17 cellular contexts compared by ENCODE assay signal in the genomic region with DNA sequence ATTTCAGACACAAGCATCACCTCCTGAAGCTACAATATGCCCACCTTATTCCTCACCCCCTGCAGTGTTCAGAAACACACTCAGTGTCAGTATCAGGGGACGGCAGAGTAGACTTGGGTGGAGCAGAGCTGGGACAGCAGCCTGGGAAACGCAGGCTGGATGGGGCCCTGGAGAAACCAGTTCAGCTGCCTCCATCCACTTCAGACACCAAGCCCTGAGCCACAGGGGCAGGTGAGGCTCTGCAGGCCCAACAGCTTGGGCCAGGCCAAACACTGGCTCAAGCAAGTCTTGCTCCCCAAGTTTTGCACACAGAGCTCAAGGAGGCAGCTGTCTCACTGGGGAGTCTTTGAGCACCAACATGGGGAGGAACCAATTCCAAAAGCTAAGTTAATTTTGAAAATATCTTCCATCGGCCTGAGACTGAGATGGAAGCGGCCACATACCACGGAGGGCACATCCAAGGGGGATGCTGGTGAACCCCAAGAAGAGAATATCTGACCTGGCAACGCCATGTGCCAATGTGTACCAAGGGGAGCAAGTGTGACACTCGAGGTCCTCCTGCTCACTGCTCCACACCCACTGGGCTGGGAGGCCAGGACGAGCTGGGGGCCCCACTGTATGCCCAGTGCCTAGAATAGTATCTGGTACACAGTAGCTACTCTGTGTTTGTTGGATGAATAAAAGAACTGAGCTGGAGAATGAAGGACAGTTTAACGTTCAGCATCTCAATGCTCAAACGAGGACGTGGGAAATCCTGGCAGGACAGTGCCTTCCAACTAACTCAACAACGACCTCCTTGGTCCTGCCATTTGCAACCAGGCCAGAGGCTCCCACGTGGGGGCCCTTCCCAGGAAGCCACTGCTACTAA. TPM values are rescaled to one million over a fixed set of nuclear protein-coding genes. Genes with fewer than 3 reads are reported as not detected.
DNase-seq lines count a peak whose midpoint lies in the region; ATAC-seq, FAIRE-seq and TF ChIP-seq lines count a peak whose summit lies in the region.
"Had no signal": no experiment of that assay in that cellular context is flagged by ENCODE, and none has a peak within 500 bp of the region (broad histone marks: within the 10 kb centered on the region; RNA-seq: fewer than 3 reads in every experiment).

No MANE protein-coding gene starts in this region.

- H3K4me3 ChIP-seq in kidney (ENCODE audit: low read length in 2 of 2): no peak overlapping the region
- H3K4me3 ChIP-seq: GM12878, HAP-1 had no signal

- DNase-seq in Right ventricle myocardium inferior (ENCODE audit: missing footprints): peak; percentile 54
- DNase-seq in left cardiac atrium: no peak
- DNase-seq in kidney: peak; percentile 29
- DNase-seq in activated CD4-positive, alpha-beta memory T cell treated with anti-CD3 and anti-CD28 coated beads for 36 hours: no peak
- DNase-seq in activated CD8-positive, alpha-beta T cell treated with anti-CD3 and anti-CD28 coated beads, Interleukin-2, amount 10 ng/mL, durations not matched to agents 7 days and 5 days: no peak
- DNase-seq: ACHN; BE2C; CD4-positive, CD25-positive, alpha-beta regulatory T cell; COR-L47; DMS 273 treated with DMSO at 0.1 percent for 48 hours; DMS79 had no signal

- H3K4me1 ChIP-seq in kidney (ENCODE audit: control insufficient read depth in 1 of 2, insufficient read depth in 1 of 2, low read depth in 1 of 2, low read length in 2 of 2): no peaks in the 10 kb centered on the region
- H3K4me1 ChIP-seq: BE2C, HAP-1 had no signal

- POLR2A ChIA-PET in activated CD4-positive, alpha-beta memory T cell treated with anti-CD3 and anti-CD28 coated beads for 36 hours (lab: Charles Lee): no interaction called here
- POLR2A ChIA-PET in activated CD8-positive, alpha-beta T cell treated with anti-CD3 and anti-CD28 coated beads, Interleukin-2, amount 10 ng/mL, durations not matched to agents 7 days and 5 days (lab: Charles Lee): no interaction called here

- H3K36me3 Mint-ChIP-seq in activated CD4-positive, alpha-beta memory T cell treated with anti-CD3 and anti-CD28 coated beads for 36 hours: no peaks in the 10 kb centered on the region
- no peaks in the 10 kb centered on the region for H3K36me3 Mint-ChIP-seq in activated CD8-positive, alpha-beta T cell treated with anti-CD3 and anti-CD28 coated beads, Interleukin-2, amount 10 ng/mL, durations not matched to agents 7 days and 5 days (ENCODE audit: low read depth)
- H3K36me3 Mint-ChIP-seq: CD4-positive, CD25-positive, alpha-beta regulatory T cell had no signal

- peaks cover 8% of the 10 kb centered on the region for H3K27me3 Mint-ChIP-seq in activated CD4-positive, alpha-beta memory T cell treated with anti-CD3 and anti-CD28 coated beads for 36 hours
- H3K27me3 Mint-ChIP-seq in activated CD8-positive, alpha-beta T cell treated with anti-CD3 and anti-CD28 coated beads, Interleukin-2, amount 10 ng/mL, durations not matched to agents 7 days and 5 days (ENCODE audit: low read depth): peaks cover 2% of the 10 kb centered on the region

- intact Hi-C loops in Right ventricle myocardium inferior (cut with DNase I) (no loop called here), left cardiac atrium (cut with DNase I) (no loop called here), kidney (cut with DNase I) (no loop called here)
- intact Hi-C loops in activated CD4-positive, alpha-beta memory T cell treated with anti-CD3 and anti-CD28 coated beads for 36 hours (cut with micrococcal nuclease): no loop called here

- no peaks in the 10 kb centered on the region for H3K36me3 ChIP-seq in kidney (ENCODE audit: control insufficient read depth in 1 of 2, insufficient read depth in 2 of 2, low read length in 2 of 2)
- H3K36me3 ChIP-seq: BE2C, HAP-1 had no signal

- H3K27ac ChIP-seq in cingulate gyrus (ENCODE audit: low read depth, low read length) (peak overlapping the region; percentile 16), kidney (ENCODE audit: low read depth in 2 of 2, low read length in 2 of 2) (no peak overlapping the region)

- FAIRE-seq in kidney (lab: Jason Lieb, UNC): no peak
- FAIRE-seq: A204.1, GM12878 had no signal

- CTCF ChIA-PET in activated CD4-positive, alpha-beta memory T cell treated with anti-CD3 and anti-CD28 coated beads for 36 hours (lab: Charles Lee): no interaction called here
- CTCF ChIA-PET in activated CD8-positive, alpha-beta T cell treated with anti-CD3 and anti-CD28 coated beads, Interleukin-2, amount 10 ng/mL, durations not matched to agents 7 days and 5 days (lab: Charles Lee): no interaction called here

- no peaks in the 10 kb centered on the region for H3K4me1 Mint-ChIP-seq in activated CD4-positive, alpha-beta memory T cell treated with anti-CD3 and anti-CD28 coated beads for 36 hours (ENCODE audit: low read depth)
- peaks cover 4% of the 10 kb centered on the region for H3K4me1 Mint-ChIP-seq in activated CD8-positive, alpha-beta T cell treated with anti-CD3 and anti-CD28 coated beads, Interleukin-2, amount 10 ng/mL, durations not matched to agents 7 days and 5 days (ENCODE audit: low read depth)

- ATAC-seq in Right ventricle myocardium inferior (no peak), left cardiac atrium (no peak), GM21737 (IDR thresholded peaks at IDR 0.05; ENCODE audit: unreplicated experiment) (no peak)
- no peak for ATAC-seq in activated CD8-positive, alpha-beta T cell treated with anti-CD3 and anti-CD28 coated beads, Interleukin-2, amount 10 ng/mL, durations not matched to agents 7 days and 5 days
- ATAC-seq: GM12878 had no signal

- no peak overlapping the region for H3K27ac Mint-ChIP-seq in activated CD4-positive, alpha-beta memory T cell treated with anti-CD3 and anti-CD28 coated beads for 36 hours
- H3K27ac Mint-ChIP-seq in activated CD8-positive, alpha-beta T cell treated with anti-CD3 and anti-CD28 coated beads, Interleukin-2, amount 10 ng/mL, durations not matched to agents 7 days and 5 days: no peak overlapping the region
- H3K27ac Mint-ChIP-seq: CD4-positive, CD25-positive, alpha-beta regulatory T cell; CD8-positive, alpha-beta memory T cell had no signal

- no peak for TF ChIP-seq CTCF in kidney (IDR thresholded peaks at IDR 0.05; ENCODE audit: borderline replicate concordance, extremely low read depth, insufficient read depth)

- H3K9ac ChIP-seq in kidney (ENCODE audit: low read length in 2 of 2): no peak overlapping the region

- no peaks in the 10 kb centered on the region for H3K9me3 Mint-ChIP-seq in activated CD4-positive, alpha-beta memory T cell treated with anti-CD3 and anti-CD28 coated beads for 36 hours
- no peaks in the 10 kb centered on the region for H3K9me3 Mint-ChIP-seq in activated CD8-positive, alpha-beta T cell treated with anti-CD3 and anti-CD28 coated beads, Interleukin-2, amount 10 ng/mL, durations not matched to agents 7 days and 5 days (ENCODE audit: insufficient read depth)

- H3K9me3 ChIP-seq in kidney (ENCODE audit: control insufficient read depth in 1 of 2, low read length in 2 of 2): no peaks in the 10 kb centered on the region
- H3K9me3 ChIP-seq: BE2C, HAP-1 had no signal

- H3K4me3 Mint-ChIP-seq in activated CD4-positive, alpha-beta memory T cell treated with anti-CD3 and anti-CD28 coated beads for 36 hours: no peak overlapping the region
- no peak overlapping the region for H3K4me3 Mint-ChIP-seq in activated CD8-positive, alpha-beta T cell treated with anti-CD3 and anti-CD28 coated beads, Interleukin-2, amount 10 ng/mL, durations not matched to agents 7 days and 5 days
- H3K4me3 Mint-ChIP-seq: CD8-positive, alpha-beta memory T cell had no signal

RNA-seq across cellular contexts. Expression of a gene that starts 45.6 kb away (rescaled TPM):
- 12.3 TPM for total RNA-seq in Right ventricle myocardium inferior
- total RNA-seq in left cardiac atrium: 1 to 10 TPM; 4.8 to 5.2 TPM
- total RNA-seq in kidney: 0.82 TPM
- polyA plus RNA-seq in kidney (ENCODE audit: insufficient read depth, low read depth, low replicate concordance): 0.39 TPM
- total RNA-seq in activated CD4-positive, alpha-beta memory T cell treated with anti-CD3 and anti-CD28 coated beads for 36 hours: not detected
- not detected for total RNA-seq in activated CD8-positive, alpha-beta T cell treated with anti-CD3 and anti-CD28 coated beads, Interleukin-2, amount 10 ng/mL, durations not matched to agents 7 days and 5 days
- total RNA-seq: CD4-positive, CD25-positive, alpha-beta regulatory T cell; CD8-positive, alpha-beta memory T cell had no signal
- polyA plus RNA-seq: CD4-positive, CD25-positive, alpha-beta regulatory T cell; CD8-positive, alpha-beta memory T cell had no signal

Comparison
In these comparisons a context has a peak if more than half of its experiments do, and no peak if none do; other contexts are left out.
1. DNase-seq: peak in Right ventricle myocardium inferior (single experiment) and kidney (single experiment); none in left cardiac atrium (single experiment), activated CD4-positive, alpha-beta memory T cell treated with anti-CD3 and anti-CD28 coated beads for 36 hours (single experiment) and activated CD8-positive, alpha-beta T cell treated with anti-CD3 and anti-CD28 coated beads, Interleukin-2, amount 10 ng/mL, durations not matched to agents 7 days and 5 days (single experiment).